8 cellular contexts compared by ENCODE assay signal in genomic region chr13:99028890-99029289, GRCh38. TPM values are rescaled to one million over a fixed set of nuclear protein-coding genes. Genes with fewer than 3 reads are reported as not detected.
A peak's percentile ranks its signal among the peaks of the same experiment; 100 is the strongest.
DNase-seq lines count a peak whose midpoint lies in the region; ATAC-seq, FAIRE-seq and TF ChIP-seq lines count a peak whose summit lies in the region.

No MANE protein-coding gene starts in this region.

- no peak overlapping the region for H3K4me3 ChIP-seq in K562

- in situ Hi-C loops in K562 (cut with MboI): no loop called here

- no peak for TF ChIP-seq EP300 in K562 (IDR thresholded peaks at IDR 0.05; ENCODE audit: low read length)

- no peaks in the 10 kb centered on the region for H3K36me3 ChIP-seq in K562 (ENCODE audit: control insufficient read depth, insufficient read depth, low read length)

- no peak overlapping the region for H3K27ac Mint-ChIP-seq in progenitor cell of endocrine pancreas

- H3K27ac ChIP-seq in K562 (ENCODE audit: extremely low read depth, low read depth, low read length): no peak overlapping the region

- POLR2A ChIA-PET in K562 (lab: Yijun Ruan, JAX): no interaction called here

- H3K9me1 ChIP-seq in K562 (ENCODE audit: control insufficient read depth, insufficient read depth, low read length): no peaks in the 10 kb centered on the region

- H3K4me2 ChIP-seq in K562 (ENCODE audit: insufficient read depth, low read length): no peak overlapping the region

- H3K27me3 ChIP-seq in K562 (ENCODE audit: control insufficient read depth in 2 of 2, insufficient read depth in 2 of 2, low read length in 2 of 2): no peaks in the 10 kb centered on the region

- no peak overlapping the region for H3K9ac ChIP-seq in K562 (ENCODE audit: insufficient read depth in 1 of 2, low read depth in 2 of 2, low read length in 2 of 2)

- CTCF ChIA-PET in K562 (lab: Yijun Ruan, JAX; ENCODE audit: low intra/inter-chr PET ratio): no interaction called here

- H3K4me1 Mint-ChIP-seq in progenitor cell of endocrine pancreas (ENCODE audit: low read depth): peaks cover under 1% of the 10 kb centered on the region

- ATAC-seq in K562: peak; percentile 84
- no peak for ATAC-seq in GM18861 (IDR thresholded peaks at IDR 0.05; ENCODE audit: unreplicated experiment)

- H4K20me1 ChIP-seq in K562 (replicated peaks; ENCODE audit: control insufficient read depth, insufficient read depth, low read length): no peaks in the 10 kb centered on the region

- TF ChIP-seq CTCF in GM12874 (IDR thresholded peaks at IDR 0.05; ENCODE audit: insufficient read depth, low read depth, low read length) (peak; percentile 52), K562 (IDR thresholded peaks at IDR 0.05 in 2 of 3, conservative IDR thresholded peaks at IDR 0.05 in 1 of 3; ENCODE audit: insufficient read depth in 2 of 3, low read depth in 1 of 3, low read length in 3 of 3) (peak; percentile 53 to 62 (median 54)), progenitor cell of endocrine pancreas (IDR thresholded peaks at IDR 0.05; ENCODE audit: unreplicated experiment) (peak; percentile 27)

- H3K79me2 ChIP-seq in K562 (ENCODE audit: control insufficient read depth, insufficient read depth, low read length): peaks cover 19% of the 10 kb centered on the region

- H3K9me3 Mint-ChIP-seq in progenitor cell of endocrine pancreas (ENCODE audit: low read depth): peaks cover 8% of the 10 kb centered on the region

- no peaks in the 10 kb centered on the region; a peak in 2 of 5 replicates for H3K4me1 ChIP-seq in K562 (replicated peaks in 1 of 2; ENCODE audit: control insufficient read depth in 2 of 2, insufficient read depth in 2 of 2, low read length in 2 of 2)

- H3K27me3 Mint-ChIP-seq in progenitor cell of endocrine pancreas: no peaks in the 10 kb centered on the region

- no peak overlapping the region for H2AFZ ChIP-seq in K562 (ENCODE audit: low read depth, low read length)

- H3K36me3 Mint-ChIP-seq in progenitor cell of endocrine pancreas (ENCODE audit: insufficient read depth): no peaks in the 10 kb centered on the region

- H3K9me3 ChIP-seq in K562 (replicated peaks; ENCODE audit: control insufficient read depth, insufficient read depth, low read depth, low read length): no peaks in the 10 kb centered on the region

- TF ChIP-seq POLR2A in K562 (conservative IDR thresholded peaks at IDR 0.05): no peak

- DNase-seq in NCI-H1092 treated with DMSO at 0.1 percent for 48 hours (lab: John Stamatoyannopoulos, UW): peak; percentile 11
- DNase-seq in K562 (ENCODE audit: extremely low read depth in 1 of 4, low spot score in 3 of 4): peak; percentile 22 to 60 (median 30)
- no peak for DNase-seq in progenitor cell of endocrine pancreas (ENCODE audit: low spot score, unreplicated experiment)
- DNase-seq in islet precursor cell: no peak
- DNase-seq in NCI-H2029 (lab: John Stamatoyannopoulos, UW): no peak
- DNase-seq in inferior parietal cortex (ENCODE audit: extremely low spot score): no peak

- BruUV-seq in K562 (replicated peaks; lab: Mats Ljungman, UMichigan): no TSS peak

- FAIRE-seq in K562 (lab: Jason Lieb, UNC): no peak

- intact Hi-C loops in K562 (cut with micrococcal nuclease): loop anchor here (2.0 to 10.0 kb wide), 2 partner anchors 50 to 134 kb away; no protein-coding TSS in a partner anchor

- no peak overlapping the region for H3K4me3 Mint-ChIP-seq in progenitor cell of endocrine pancreas (ENCODE audit: low read depth)

- peak in 1 of 2 experiments; percentile 61; a peak in 2 of 4 replicates for TF ChIP-seq RAD21 in K562 (CRISPR knock-in tag; conservative IDR thresholded peaks at IDR 0.05 in 1 of 2, IDR thresholded peaks at IDR 0.05 in 1 of 2)

TF ChIP-seq in K562, 482 proteins besides CTCF, POLR2A, EP300 and RAD21:
- no peak for TF ChIP-seq DNMT1 (IDR thresholded peaks at IDR 0.05)
- TF ChIP-seq CBX3 (IDR thresholded peaks at IDR 0.05; ENCODE audit: borderline replicate concordance in 1 of 2, low read length in 2 of 2): 0 out of 3 replicates have a peak, but pooled peaks of 1 of the 2 experiments have one; percentile 43
- TF ChIP-seq, protein P1, sequence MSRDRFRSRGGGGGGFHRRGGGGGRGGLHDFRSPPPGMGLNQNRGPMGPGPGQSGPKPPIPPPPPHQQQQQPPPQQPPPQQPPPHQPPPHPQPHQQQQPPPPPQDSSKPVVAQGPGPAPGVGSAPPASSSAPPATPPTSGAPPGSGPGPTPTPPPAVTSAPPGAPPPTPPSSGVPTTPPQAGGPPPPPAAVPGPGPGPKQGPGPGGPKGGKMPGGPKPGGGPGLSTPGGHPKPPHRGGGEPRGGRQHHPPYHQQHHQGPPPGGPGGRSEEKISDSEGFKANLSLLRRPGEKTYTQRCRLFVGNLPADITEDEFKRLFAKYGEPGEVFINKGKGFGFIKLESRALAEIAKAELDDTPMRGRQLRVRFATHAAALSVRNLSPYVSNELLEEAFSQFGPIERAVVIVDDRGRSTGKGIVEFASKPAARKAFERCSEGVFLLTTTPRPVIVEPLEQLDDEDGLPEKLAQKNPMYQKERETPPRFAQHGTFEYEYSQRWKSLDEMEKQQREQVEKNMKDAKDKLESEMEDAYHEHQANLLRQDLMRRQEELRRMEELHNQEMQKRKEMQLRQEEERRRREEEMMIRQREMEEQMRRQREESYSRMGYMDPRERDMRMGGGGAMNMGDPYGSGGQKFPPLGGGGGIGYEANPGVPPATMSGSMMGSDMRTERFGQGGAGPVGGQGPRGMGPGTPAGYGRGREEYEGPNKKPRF (IDR thresholded peaks at IDR 0.05; ENCODE audit: low read depth, low read length): no peak
- peak; percentile 33; the same call in 1 of the 2 replicates for TF ChIP-seq TRIM28 (IDR thresholded peaks at IDR 0.05)
- TF ChIP-seq SAP30 (IDR thresholded peaks at IDR 0.05; ENCODE audit: borderline replicate concordance, insufficient read depth, low read depth, low read length, poor library complexity, severe bottlenecking): no peak
- TF ChIP-seq, protein P2, sequence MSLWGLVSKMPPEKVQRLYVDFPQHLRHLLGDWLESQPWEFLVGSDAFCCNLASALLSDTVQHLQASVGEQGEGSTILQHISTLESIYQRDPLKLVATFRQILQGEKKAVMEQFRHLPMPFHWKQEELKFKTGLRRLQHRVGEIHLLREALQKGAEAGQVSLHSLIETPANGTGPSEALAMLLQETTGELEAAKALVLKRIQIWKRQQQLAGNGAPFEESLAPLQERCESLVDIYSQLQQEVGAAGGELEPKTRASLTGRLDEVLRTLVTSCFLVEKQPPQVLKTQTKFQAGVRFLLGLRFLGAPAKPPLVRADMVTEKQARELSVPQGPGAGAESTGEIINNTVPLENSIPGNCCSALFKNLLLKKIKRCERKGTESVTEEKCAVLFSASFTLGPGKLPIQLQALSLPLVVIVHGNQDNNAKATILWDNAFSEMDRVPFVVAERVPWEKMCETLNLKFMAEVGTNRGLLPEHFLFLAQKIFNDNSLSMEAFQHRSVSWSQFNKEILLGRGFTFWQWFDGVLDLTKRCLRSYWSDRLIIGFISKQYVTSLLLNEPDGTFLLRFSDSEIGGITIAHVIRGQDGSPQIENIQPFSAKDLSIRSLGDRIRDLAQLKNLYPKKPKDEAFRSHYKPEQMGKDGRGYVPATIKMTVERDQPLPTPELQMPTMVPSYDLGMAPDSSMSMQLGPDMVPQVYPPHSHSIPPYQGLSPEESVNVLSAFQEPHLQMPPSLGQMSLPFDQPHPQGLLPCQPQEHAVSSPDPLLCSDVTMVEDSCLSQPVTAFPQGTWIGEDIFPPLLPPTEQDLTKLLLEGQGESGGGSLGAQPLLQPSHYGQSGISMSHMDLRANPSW (CRISPR knock-in tag; IDR thresholded peaks at IDR 0.05): no peak
- TF ChIP-seq GATA2 (CRISPR knock-in tag; IDR thresholded peaks at IDR 0.05): no peak
- TF ChIP-seq DPF2 (IDR thresholded peaks at IDR 0.05): no peak
- TF ChIP-seq RAD51 (IDR thresholded peaks at IDR 0.05; ENCODE audit: borderline replicate concordance, low read depth): no peak
- TF ChIP-seq SMC3 (conservative IDR thresholded peaks at IDR 0.05; ENCODE audit: insufficient read depth, low read depth, low read length): no peak
- no peak for TF ChIP-seq ZNF316 (IDR thresholded peaks at IDR 0.05)
- TF ChIP-seq LCOR (CRISPR knock-in tag; IDR thresholded peaks at IDR 0.05): no peak
- TF ChIP-seq HBP1 (CRISPR knock-in tag; IDR thresholded peaks at IDR 0.05): no peak

RNA-seq across cellular contexts. Expression of gene DOCK9, which starts 51.0 kb away (rescaled TPM):
- total RNA-seq in K562 (2011; cell fraction: chromatin; rRNA removed; ENCODE audit: low replicate concordance): 36.2 and 116 TPM in 2 replicates
- total RNA-seq in K562 (2011; cell fraction: nucleolus; rRNA removed): 22.8 and 26.2 TPM in 2 replicates
- 35.1 and 50.0 TPM in 2 replicates for total RNA-seq in K562 (2011; cell fraction: nucleoplasm; rRNA removed)
- total RNA-seq in K562 (2014; rRNA removed) (10.4 and 12.9 TPM in 2 replicates), K562 (2014; rRNA removed; fragmentation: Illumina TruSeq; extraction: Trizol) (16.7 and 18.1 TPM in 2 replicates), K562 (2015; rRNA removed; fragmentation: Illumina TruSeq; extraction: Trizol) (18.3 and 20.9 TPM in 2 replicates), K562 (2021) (19.2 and 24.8 TPM in 2 replicates), progenitor cell of endocrine pancreas (27.9 and 35.7 TPM in 2 replicates)
- polyA plus RNA-seq in K562 (2011; rRNA removed) (18.5 and 25.3 TPM in 2 replicates), K562 (2014; fragmentation: Illumina TruSeq; extraction: Trizol) (20.9 and 21.2 TPM in 2 replicates), K562 (2014; fragmentation: Nextera tagmentation; extraction: Ambion mirVana) (1 to 10 TPM; 3.5 to 5.1 TPM), K562 (2014; rRNA removed) (12.4 and 18.3 TPM in 2 replicates)
- polyA plus RNA-seq in K562 (2011; cell fraction: cytosol; rRNA removed): 11.6 and 20.0 TPM in 2 replicates
- 28.1 and 44.6 TPM in 2 replicates for polyA plus RNA-seq in K562 (2011; cell fraction: nucleus; rRNA removed)
- polyA plus RNA-seq in K562 (2012): 15.8 and 18.9 TPM in 2 replicates
- polyA minus RNA-seq in K562 (2011; rRNA and poly(A)+ RNA removed): 33.3 and 52.3 TPM in 2 replicates
- 15.1 and 22.1 TPM in 2 replicates for polyA minus RNA-seq in K562 (2011; cell fraction: cytosol; rRNA and poly(A)+ RNA removed)
- 43.5 and 43.9 TPM in 2 replicates for polyA minus RNA-seq in K562 (2011; cell fraction: nucleus; rRNA and poly(A)+ RNA removed)

Comparison
In these comparisons a context has a peak if more than half of its experiments do, and no peak if none do; other contexts are left out.
1. DNase-seq: peak in NCI-H1092 treated with DMSO at 0.1 percent for 48 hours (single experiment) and K562 (4 of 4); none in progenitor cell of endocrine pancreas (single experiment), islet precursor cell (single experiment), NCI-H2029 (single experiment) and inferior parietal cortex (single experiment).
2. Peak in every context shown above with its lines, with median percentiles within 50 percentile points of each other: CTCF ChIP-seq.